Comparison of ENCODE assay signal across 18 cellular contexts in genomic region chr17:66649818-66650489, GRCh38.
"Had no signal": no experiment of that assay in that cellular context is flagged by ENCODE, and none has a peak within 500 bp of the region (broad histone marks: within the 10 kb centered on the region; RNA-seq: fewer than 3 reads in every experiment).

No MANE protein-coding gene starts in this region.

- H3K4me3 Mint-ChIP-seq: activated CD4-positive, alpha-beta T cell treated with anti-CD3 and anti-CD28 coated beads, Interleukin-2, amount 10 ng/mL, durations not matched to agents 7 days and 5 days; nephron; stimulated activated naive B cell treated with anti-CD40 and anti-IgM and Interleukin-4, amounts not matched to agents 10 μg/mL and 1 μg/mL and 100 μg/mL, for 72 hours had no signal

- DNase-seq: activated CD4-positive, alpha-beta T cell treated with anti-CD3 and anti-CD28 coated beads, Interleukin-2, amount 10 ng/mL, durations not matched to agents 7 days and 5 days; activated gamma-delta T cell; colonic mucosa; heart right ventricle; left lung; mucosa of descending colon; occipital lobe; right cardiac atrium; SHP77; stimulated activated CD4-positive, alpha-beta T cell treated with anti-CD3 and anti-CD28 coated beads, Interleukin-1b, Interleukin-23, amount 100 ng/mL, for 48 hours; stimulated activated naive B cell treated with anti-CD40 and anti-IgM and Interleukin-4, amounts not matched to agents 10 μg/mL and 1 μg/mL and 100 μg/mL, for 72 hours; T1000; upper lobe of left lung had no signal

- H3K27me3 ChIP-seq: colonic mucosa, heart right ventricle, left lung, upper lobe of left lung had no signal

- H3K4me3 ChIP-seq: colonic mucosa, heart right ventricle, left lung, mucosa of descending colon, upper lobe of left lung had no signal

- H3K9me3 Mint-ChIP-seq: nephron; stimulated activated naive B cell treated with anti-CD40 and anti-IgM and Interleukin-4, amounts not matched to agents 10 μg/mL and 1 μg/mL and 100 μg/mL, for 72 hours had no signal

- ATAC-seq: heart right ventricle; left lung; mucosa of descending colon; right cardiac atrium; stimulated activated naive B cell treated with anti-CD40 and anti-IgM and Interleukin-4, amounts not matched to agents 10 μg/mL and 1 μg/mL and 100 μg/mL, for 72 hours had no signal

- H3K27ac ChIP-seq: colonic mucosa, heart right ventricle, left lung, upper lobe of left lung had no signal

- H3K36me3 Mint-ChIP-seq: stimulated activated naive B cell treated with anti-CD40 and anti-IgM and Interleukin-4, amounts not matched to agents 10 μg/mL and 1 μg/mL and 100 μg/mL, for 72 hours had no signal

- H3K4me1 ChIP-seq: colonic mucosa, heart right ventricle, left lung, upper lobe of left lung had no signal

- FAIRE-seq: astrocyte, frontal cortex, keratinocyte had no signal

- H3K27me3 Mint-ChIP-seq: activated CD4-positive, alpha-beta T cell treated with anti-CD3 and anti-CD28 coated beads, Interleukin-2, amount 10 ng/mL, durations not matched to agents 7 days and 5 days; progenitor cell of endocrine pancreas had no signal

- H3K9me3 ChIP-seq: colonic mucosa, heart right ventricle, left lung, mucosa of descending colon, upper lobe of left lung had no signal

- H3K27ac Mint-ChIP-seq: activated CD4-positive, alpha-beta T cell treated with anti-CD3 and anti-CD28 coated beads, Interleukin-2, amount 10 ng/mL, durations not matched to agents 7 days and 5 days; nephron; progenitor cell of endocrine pancreas; stimulated activated naive B cell treated with anti-CD40 and anti-IgM and Interleukin-4, amounts not matched to agents 10 μg/mL and 1 μg/mL and 100 μg/mL, for 72 hours had no signal

- H3K4me1 Mint-ChIP-seq: stimulated activated naive B cell treated with anti-CD40 and anti-IgM and Interleukin-4, amounts not matched to agents 10 μg/mL and 1 μg/mL and 100 μg/mL, for 72 hours had no signal

- H3K36me3 ChIP-seq: colonic mucosa had no signal
